ENCODE assay signal across 20 cellular contexts in genomic region chr5:19903611-19904010, GRCh38.
DNase-seq lines count a peak whose midpoint lies in the region; ATAC-seq and TF ChIP-seq lines count a peak whose summit lies in the region.
"Had no signal": no experiment of that assay in that cellular context is flagged by ENCODE, and none has a peak within 500 bp of the region (broad histone marks: within the 10 kb centered on the region; RNA-seq: fewer than 3 reads in every experiment).

No MANE protein-coding gene starts in this region.

- H3K4me1 ChIP-seq in mesendoderm (ENCODE audit: control insufficient read depth, low read depth, low read length) (peaks cover 5% of the 10 kb centered on the region), aorta (ENCODE audit: control insufficient read depth in 1 of 2, insufficient read depth in 2 of 2, low read length in 2 of 2) (no peaks in the 10 kb centered on the region), tibial artery (no peaks in the 10 kb centered on the region)

- no peak overlapping the region for H3K56ac ChIP-seq in mesendoderm (ENCODE audit: low read length)

- H3K27me3 ChIP-seq in mesendoderm (ENCODE audit: insufficient read depth, low read length, poor library complexity) = no peaks in the 10 kb centered on the region
- H3K27me3 ChIP-seq in aorta (ENCODE audit: control insufficient read depth in 1 of 2, insufficient read depth in 2 of 2, low read length in 1 of 2) = peaks cover 0 to 2% of the 10 kb centered on the region in 2 donors
- no peaks in the 10 kb centered on the region for H3K27me3 ChIP-seq in tibial artery

- H4K5ac ChIP-seq in mesendoderm (ENCODE audit: low read length) = no peak overlapping the region

- DNase-seq in G401 (ENCODE audit: low spot score) = peak; percentile 72
- peak; percentile 19 for DNase-seq in NCI-H2029 treated with DMSO at 0.1 percent for 48 hours (lab: John Stamatoyannopoulos, UW)
- DNase-seq in epithelial cell of esophagus (ENCODE audit: low read depth) = peak; percentile 65
- DNase-seq in mesendoderm = no peak
- DNase-seq in aorta = no peak
- DNase-seq in tibial artery = no peak
- no peak for DNase-seq in progenitor cell of endocrine pancreas (ENCODE audit: low spot score, unreplicated experiment)
- DNase-seq: CD4-positive, alpha-beta memory T cell; DMS79 treated with DMSO at 0.1 percent for 48 hours; GDM1; H7; Karpas-422; NCI-H187 treated with DMSO at 0.1 percent for 48 hours; NCI-H2227 treated with DMSO at 0.1 percent for 48 hours; NCI-H69; NK-92 treated with Interleukin-12 subunit alpha and Interleukin-12 subunit beta, amount 100 ng/mL, for 24 hours; OCI-M1; SK-N-SH had no signal

- no CpG with 5 or more reads among the region's 5 CpGs for WGBS in mesendoderm (ENCODE audit: extremely low coverage, insufficient coverage, low lambda C conversion rate)
- WGBS in aorta, 2 donors = 89 to 90% methylated on average over 5 of the region's 5 CpGs

- in situ Hi-C loops in G401 (cut with HindIII; ENCODE audit: low sequenced_read_pairs) = no loop called here

- H3K27ac Mint-ChIP-seq in progenitor cell of endocrine pancreas = no peak overlapping the region
- H3K27ac Mint-ChIP-seq: B cell; CD4-positive, alpha-beta memory T cell had no signal

- H3K23ac ChIP-seq in mesendoderm (ENCODE audit: low read length) = no peak overlapping the region

- no peaks in the 10 kb centered on the region for H3K36me3 Mint-ChIP-seq in progenitor cell of endocrine pancreas (ENCODE audit: insufficient read depth)
- H3K36me3 Mint-ChIP-seq: CD4-positive, alpha-beta memory T cell had no signal

- H3K27ac ChIP-seq in mesendoderm (ENCODE audit: low read depth, low read length) (no peak overlapping the region), aorta (ENCODE audit: low read depth in 1 of 2, low read length in 2 of 2) (no peak overlapping the region), tibial artery (no peak overlapping the region)

- no peaks in the 10 kb centered on the region for H3K36me3 ChIP-seq in mesendoderm (ENCODE audit: control insufficient read depth, insufficient read depth, low read length)
- no peaks in the 10 kb centered on the region for H3K36me3 ChIP-seq in aorta (ENCODE audit: control insufficient read depth in 1 of 2, insufficient read depth in 2 of 2, low read length in 1 of 2)
- H3K36me3 ChIP-seq in tibial artery = no peaks in the 10 kb centered on the region

- H3K4me3 ChIP-seq in epithelial cell of esophagus (ENCODE audit: low read length) = no peak overlapping the region
- no peak overlapping the region for H3K4me3 ChIP-seq in mesendoderm (ENCODE audit: low read length)
- H3K4me3 ChIP-seq in aorta (ENCODE audit: low read length in 2 of 2) = no peak overlapping the region
- no peak overlapping the region for H3K4me3 ChIP-seq in tibial artery

- peak overlapping the region; percentile 74 for H2BK15ac ChIP-seq in mesendoderm (replicated peaks; ENCODE audit: low read depth)

- H3K4me1 Mint-ChIP-seq in progenitor cell of endocrine pancreas (ENCODE audit: low read depth) = no peaks in the 10 kb centered on the region
- H3K4me1 Mint-ChIP-seq: B cell; CD4-positive, alpha-beta memory T cell had no signal

- no peak overlapping the region for H3K18ac ChIP-seq in mesendoderm (ENCODE audit: low read length)

- intact Hi-C loops in aorta (cut with DNase I) = no loop called here
- intact Hi-C loops in tibial artery (cut with DNase I; ENCODE audit: low total_unique reads) = no loop called here

- H2BK5ac ChIP-seq in mesendoderm (ENCODE audit: low read length) = no peak overlapping the region

- TF ChIP-seq CTCF in epithelial cell of esophagus (IDR thresholded peaks at IDR 0.05; ENCODE audit: insufficient read depth, low read depth, low read length, missing control alignments) (no peak), tibial artery (IDR thresholded peaks at IDR 0.05) (no peak), progenitor cell of endocrine pancreas (IDR thresholded peaks at IDR 0.05; ENCODE audit: unreplicated experiment) (no peak)

- H3K27me3 Mint-ChIP-seq in progenitor cell of endocrine pancreas = peaks cover 4% of the 10 kb centered on the region
- H3K27me3 Mint-ChIP-seq: B cell; CD4-positive, alpha-beta memory T cell had no signal

- no peak overlapping the region for H3K9ac ChIP-seq in mesendoderm (ENCODE audit: low read length)
- H3K9ac ChIP-seq: SK-N-SH had no signal

- H3K4me2 ChIP-seq in mesendoderm (ENCODE audit: low read length) = no peak overlapping the region
- H3K4me2 ChIP-seq: SK-N-SH had no signal

- H3K79me2 ChIP-seq in mesendoderm (ENCODE audit: control insufficient read depth, insufficient read depth, low read length) = no peaks in the 10 kb centered on the region

- ATAC-seq in aorta (ENCODE audit: low FRiP score) = no peak
- no peak for ATAC-seq in HG02678 (IDR thresholded peaks at IDR 0.05; ENCODE audit: unreplicated experiment)

- no peak overlapping the region for H2AK5ac ChIP-seq in mesendoderm (ENCODE audit: low read length)

- no peaks in the 10 kb centered on the region for H3K9me3 Mint-ChIP-seq in progenitor cell of endocrine pancreas (ENCODE audit: low read depth)

- H3K9me3 ChIP-seq in aorta (ENCODE audit: control insufficient read depth, low read length) (no peaks in the 10 kb centered on the region), tibial artery (no peaks in the 10 kb centered on the region)
- H3K9me3 ChIP-seq: SK-N-SH had no signal

- no peak overlapping the region for H2BK120ac ChIP-seq in mesendoderm (ENCODE audit: low read depth, low read length)

- no peak overlapping the region for H3K4me3 Mint-ChIP-seq in progenitor cell of endocrine pancreas (ENCODE audit: low read depth)
- H3K4me3 Mint-ChIP-seq: B cell; CD4-positive, alpha-beta memory T cell had no signal

- H3K79me1 ChIP-seq in mesendoderm (ENCODE audit: low read length) = no peaks in the 10 kb centered on the region

- no peak overlapping the region for H3K4ac ChIP-seq in mesendoderm (ENCODE audit: low read depth, low read length)

- H4K8ac ChIP-seq in mesendoderm (ENCODE audit: low read depth, low read length) = no peak overlapping the region

Comparison
In these comparisons a context has a peak if more than half of its experiments do, and no peak if none do; other contexts are left out.
1. DNase-seq: peak in G401 (single experiment), NCI-H2029 treated with DMSO at 0.1 percent for 48 hours (single experiment) and epithelial cell of esophagus (single experiment); none in mesendoderm (single experiment), aorta (0 of 2), tibial artery (0 of 2) and progenitor cell of endocrine pancreas (single experiment).